Comparison of ENCODE assay signal across 1 cellular context in genomic region chr3:183490211-183490601, GRCh38.
TF ChIP-seq lines count a peak whose summit lies in the region.

No MANE protein-coding gene starts in this region.

TF ChIP-seq in HCT116, 20 proteins besides CTCF, POLR2A, EP300 and RAD21:
- TF ChIP-seq ZBTB33 (IDR thresholded peaks at IDR 0.05; ENCODE audit: extremely low read depth, insufficient replicate concordance, low read length) (no peak), SRF (IDR thresholded peaks at IDR 0.05; ENCODE audit: low read depth) (no peak), REST (IDR thresholded peaks at IDR 0.05; ENCODE audit: low read depth) (no peak), POLR2AphosphoS5 (IDR thresholded peaks at IDR 0.05; ENCODE audit: low read depth, low read length) (no peak), MAX (IDR thresholded peaks at IDR 0.05) (no peak), ZNF274 (IDR thresholded peaks at IDR 0.05; ENCODE audit: low read depth, low read length) (no peak), CEBPB (IDR thresholded peaks at IDR 0.05; ENCODE audit: low read depth) (no peak), CBX3 (IDR thresholded peaks at IDR 0.05; ENCODE audit: low read depth) (no peak), ZFX (IDR thresholded peaks at IDR 0.05) (no peak)
